In genomic region chrX:55489315-55490009, GRCh38 we compare ENCODE assay signal across 8 cellular contexts. TPM values are rescaled to one million over a fixed set of nuclear protein-coding genes. Genes with fewer than 3 reads are reported as not detected.
DNase-seq lines count a peak whose midpoint lies in the region; ATAC-seq, FAIRE-seq and TF ChIP-seq lines count a peak whose summit lies in the region.

USP51 (minus strand) TSS chrX:55489848; CDS start chrX:55488939, 909 bp downstream.

- H3K27ac ChIP-seq in AG04450 (ENCODE audit: low read depth, low read length) (peak within 1 kb of the TSS; percentile 80), PC-3 (ENCODE audit: low read length) (no peak within 1 kb of the TSS)

- ATAC-seq in GM18502 (IDR thresholded peaks at IDR 0.05; ENCODE audit: poor library complexity, unreplicated experiment) (peak; percentile 63), HG02943 (IDR thresholded peaks at IDR 0.05; ENCODE audit: low read depth, unreplicated experiment) (peak; percentile 55), PC-3 (peak; percentile 14; the same call in 1 of the 2 replicates)

- H3K9ac ChIP-seq in PC-3 (ENCODE audit: low read length), result peak within 1 kb of the TSS; percentile 40; the same call in 1 of the 2 replicates

- H3K36me3 ChIP-seq in PC-3 (ENCODE audit: low read depth, low read length), result no peaks in the 10 kb centered on the region

- H3K9me2 ChIP-seq in PC-3 (replicated peaks; ENCODE audit: low read length), result no peaks in the 10 kb centered on the region

- peak; percentile 4; the same call in 1 of the 2 replicates for TF ChIP-seq CTCF in AG04450 (IDR thresholded peaks at IDR 0.05; ENCODE audit: low read depth, low read length)
- TF ChIP-seq CTCF in PC-3 (conservative IDR thresholded peaks at IDR 0.05; ENCODE audit: low read depth, low read length), result peak; percentile 33; the same call in 1 of the 2 replicates
- no peak for TF ChIP-seq CTCF in astrocyte of the spinal cord (IDR thresholded peaks at IDR 0.05; ENCODE audit: low read depth, low read length)
- TF ChIP-seq CTCF in retinal pigment epithelial cell (conservative IDR thresholded peaks at IDR 0.05; ENCODE audit: low read depth, low read length), result no peak
- TF ChIP-seq CTCF in D721Med (IDR thresholded peaks at IDR 0.05; ENCODE audit: insufficient read depth, missing control alignments), result no peak

- intact Hi-C loops in PC-3 (cut with micrococcal nuclease), result no loop called here

- CTCF ChIA-PET in AG04450 (lab: Charles Lee) (interaction anchor here (1.3 to 1.4 kb wide), 2 partner anchors 228 to 354 kb away, joined by 5 to 7 read pairs; partner anchors contain the start of gene RRAGB), PC-3 (lab: Charles Lee) (no interaction called here)

- no peaks in the 10 kb centered on the region for H3K79me2 ChIP-seq in PC-3 (ENCODE audit: low read length)

- no peaks in the 10 kb centered on the region for H3K9me3 ChIP-seq in AG04450 (ENCODE audit: control insufficient read depth, insufficient read depth, low read length)
- no peaks in the 10 kb centered on the region for H3K9me3 ChIP-seq in PC-3 (ENCODE audit: low read length)

- POLR2A ChIA-PET in AG04450 (lab: Yijun Ruan, JAX), result interaction anchor here (1.5 kb wide), 2 partner anchors 37 to 228 kb away, joined by 5 to 13 read pairs; partner anchors contain the start of genes MAGEH1 and RRAGB
- POLR2A ChIA-PET in PC-3 (lab: Charles Lee; ENCODE audit: unreplicated experiment), result no interaction called here

- BruUV-seq in PC-3 (replicated peaks; lab: Mats Ljungman, UMichigan), result TSS peak; percentile 50

- peaks cover 5% of the 10 kb centered on the region; the same call in 1 of the 2 replicates for H3K4me1 ChIP-seq in PC-3 (ENCODE audit: insufficient read depth, low read length)

- in situ Hi-C loops in astrocyte of the spinal cord (cut with HindIII; ENCODE audit: low sequenced_read_pairs), result no loop called here

- H2AFZ ChIP-seq in PC-3 (ENCODE audit: low read length), result peak within 1 kb of the TSS; percentile 100

- no peak for DNase-seq in AG04450 (ENCODE audit: low read depth, low spot score)
- DNase-seq in PC-3, result no peak
- DNase-seq in astrocyte of the spinal cord (ENCODE audit: low read depth, low spot score), result peak; percentile 18
- peak in 40 of 51 donors; percentile 2 to 81 (median 34) for DNase-seq in hypothalamus (lab: John Stamatoyannopoulos, UW)
- DNase-seq in retinal pigment epithelial cell (ENCODE audit: low read depth), result no peak
- no peak for DNase-seq in D721Med (ENCODE audit: insufficient read length, low spot score)

- H3K27me3 ChIP-seq in AG04450 (ENCODE audit: control insufficient read depth, insufficient read depth, low read length) (no peaks in the 10 kb centered on the region), PC-3 (ENCODE audit: low read length) (no peaks in the 10 kb centered on the region)

- peak within 1 kb of the TSS; percentile 71 for H3K4me3 ChIP-seq in AG04450 (ENCODE audit: low read depth, low read length)
- H3K4me3 ChIP-seq in PC-3 (ENCODE audit: low read length), result peak within 1 kb of the TSS; percentile 93
- peak within 1 kb of the TSS; percentile 56 for H3K4me3 ChIP-seq in astrocyte of the spinal cord (ENCODE audit: low read depth, low read length)
- peak within 1 kb of the TSS; percentile 69 for H3K4me3 ChIP-seq in retinal pigment epithelial cell (ENCODE audit: low read length)

- H3F3A ChIP-seq in PC-3 (ENCODE audit: low read length, unreplicated experiment), result no peaks in the 10 kb centered on the region

- FAIRE-seq in D721Med (lab: Jason Lieb, UNC), result no peak

- no peaks in the 10 kb centered on the region for H4K20me1 ChIP-seq in PC-3 (ENCODE audit: low read length)

- H3K4me2 ChIP-seq in PC-3 (ENCODE audit: low read length), result peak within 1 kb of the TSS; percentile 97

RNA-seq across cellular contexts. Expression of gene USP51, which starts in this region (rescaled TPM):
- polyA plus RNA-seq in AG04450 (2011; rRNA removed), result 0.96 and 1.4 TPM in 2 replicates
- polyA minus RNA-seq in AG04450 (2011; rRNA and poly(A)+ RNA removed), result 3.8 and 4.3 TPM in 2 replicates
- total RNA-seq in PC-3 (2014; rRNA removed), result 0.22 TPM in 1 of 2 replicates, not detected in the other

Comparison
In these comparisons a context has a peak if more than half of its experiments do, and no peak if none do; other contexts are left out.
1. Peak in ATAC-seq, H3K4me3 ChIP-seq, H3K9ac ChIP-seq and H3K4me2 ChIP-seq in PC-3; RNA of the gene not detected or under 1 TPM.
2. DNase-seq: peak in astrocyte of the spinal cord (single experiment) and hypothalamus (40 of 51); none in AG04450 (single experiment), PC-3 (single experiment), retinal pigment epithelial cell (single experiment) and D721Med (single experiment).
3. CTCF ChIP-seq: peak in AG04450 (single experiment) and PC-3 (single experiment); none in astrocyte of the spinal cord (single experiment), retinal pigment epithelial cell (single experiment) and D721Med (single experiment).
4. Peak in every context shown above with its lines, with median percentiles within 50 percentile points of each other: H3K4me3 ChIP-seq and ATAC-seq.